9 cellular contexts compared by ENCODE assay signal in the genomic region with DNA sequence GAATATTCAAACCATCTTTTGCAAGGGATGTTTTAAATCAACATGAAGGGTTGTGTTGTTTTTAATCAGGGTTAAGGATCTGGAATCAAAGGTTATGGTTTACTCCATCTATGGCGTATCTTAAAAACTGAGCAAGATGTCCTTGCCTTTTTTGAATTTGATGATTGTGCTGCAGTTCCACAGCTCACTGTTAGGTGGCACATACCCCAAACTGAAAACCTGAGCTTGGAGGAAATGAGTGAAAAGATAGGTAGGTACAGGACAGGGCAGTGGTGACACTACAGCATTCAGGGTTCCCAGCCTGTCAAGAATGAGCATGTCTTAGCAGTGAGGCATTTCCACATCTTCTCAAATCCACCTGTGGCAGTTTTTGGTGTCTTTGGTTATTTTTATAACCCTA. TPM values are rescaled to one million over a fixed set of nuclear protein-coding genes. Genes with fewer than 3 reads are reported as not detected.
A peak's percentile ranks its signal among the peaks of the same experiment; 100 is the strongest.
DNase-seq lines count a peak whose midpoint lies in the region; ATAC-seq, FAIRE-seq and TF ChIP-seq lines count a peak whose summit lies in the region.
"Had no signal": no experiment of that assay in that cellular context is flagged by ENCODE, and none has a peak within 500 bp of the region (broad histone marks: within the 10 kb centered on the region; RNA-seq: fewer than 3 reads in every experiment).

No MANE protein-coding gene starts in this region.

- 59% methylated on average over 1 of the region's 1 CpG for WGBS in liver

- H3K9ac ChIP-seq in liver (ENCODE audit: low read depth in 1 of 2, low read length in 2 of 2), result no peak overlapping the region

- no peak overlapping the region for H3K4me3 ChIP-seq in ascending aorta
- H3K4me3 ChIP-seq in liver (ENCODE audit: low read depth in 1 of 3, low read length in 3 of 3), result no peak overlapping the region

- intact Hi-C loops in ascending aorta (cut with DNase I), result no loop called here
- intact Hi-C loops in posterior cingulate gyrus (cut with DNase I), result no loop called here

- ATAC-seq in GM21576 (IDR thresholded peaks at IDR 0.05; ENCODE audit: unreplicated experiment) (no peak), GM19397 (IDR thresholded peaks at IDR 0.05; ENCODE audit: unreplicated experiment) (no peak)

- H3K27me3 ChIP-seq in ascending aorta, result no peaks in the 10 kb centered on the region
- H3K27me3 ChIP-seq in liver (ENCODE audit: control insufficient read depth in 4 of 4, insufficient read depth in 4 of 4, low read length in 3 of 4), result no peaks in the 10 kb centered on the region

- peak; percentile 33 to 53 (median 44) for TF ChIP-seq CTCF in ascending aorta (IDR thresholded peaks at IDR 0.05)
- TF ChIP-seq CTCF in liver (IDR thresholded peaks at IDR 0.05; ENCODE audit: low read depth, low read length, missing input control), result peak; percentile 46

- H3K9me3 ChIP-seq in ascending aorta, result no peaks in the 10 kb centered on the region
- no peaks in the 10 kb centered on the region for H3K9me3 ChIP-seq in liver (ENCODE audit: control insufficient read depth in 4 of 4, low read length in 3 of 4)

- no peak overlapping the region for H3K27ac ChIP-seq in ascending aorta
- no peak overlapping the region for H3K27ac ChIP-seq in liver (ENCODE audit: low read depth in 1 of 2, low read length in 2 of 2)

- peak; percentile 23 for DNase-seq in Caki2 (ENCODE audit: low read depth)
- DNase-seq in GM12892 (ENCODE audit: insufficient read length), result no peak
- DNase-seq in MV-4-11 (lab: John Stamatoyannopoulos, UW), result peak; percentile 24
- DNase-seq in ascending aorta (ENCODE audit: low spot score in 2 of 2), result no peak
- no peak for DNase-seq in posterior cingulate gyrus

- in situ Hi-C loops in Caki2 (cut with HindIII; ENCODE audit: low pct_unique_long_range_greater_than_20kb, low sequenced_read_pairs), result no loop called here

- H3K4me1 ChIP-seq in ascending aorta (no peaks in the 10 kb centered on the region), liver (ENCODE audit: control insufficient read depth in 4 of 4, insufficient read depth in 4 of 4, low read length in 3 of 4) (peaks cover 0 to under 1% (median 0%) of the 10 kb centered on the region in 4 donors)

- H3K36me3 ChIP-seq in ascending aorta (no peaks in the 10 kb centered on the region), liver (ENCODE audit: control insufficient read depth in 4 of 4, insufficient read depth in 3 of 4, low read depth in 1 of 4, low read length in 3 of 4) (peaks cover 0 to 2% (median 0%) of the 10 kb centered on the region in 4 donors)

- FAIRE-seq in GM12892 (lab: Jason Lieb, UNC), result peak; percentile 79

- TF ChIP-seq POLR2A in GM12892 (IDR thresholded peaks at IDR 0.05; ENCODE audit: low read depth, low read length), result no peak

- TF ChIP-seq RAD21 in liver (IDR thresholded peaks at IDR 0.05), result peak; percentile 60 to 72

TF ChIP-seq in liver, 16 proteins besides CTCF, POLR2A, EP300 and RAD21:
- no peak for TF ChIP-seq TAF1 (conservative IDR thresholded peaks at IDR 0.05)
- no peak for TF ChIP-seq HNF4A (conservative IDR thresholded peaks at IDR 0.05)
- TF ChIP-seq GABPA (IDR thresholded peaks at IDR 0.05 in 1 of 2, conservative IDR thresholded peaks at IDR 0.05 in 1 of 2), result no peak
- no peak for TF ChIP-seq FOXA2 (IDR thresholded peaks at IDR 0.05)
- TF ChIP-seq, protein P1, sequence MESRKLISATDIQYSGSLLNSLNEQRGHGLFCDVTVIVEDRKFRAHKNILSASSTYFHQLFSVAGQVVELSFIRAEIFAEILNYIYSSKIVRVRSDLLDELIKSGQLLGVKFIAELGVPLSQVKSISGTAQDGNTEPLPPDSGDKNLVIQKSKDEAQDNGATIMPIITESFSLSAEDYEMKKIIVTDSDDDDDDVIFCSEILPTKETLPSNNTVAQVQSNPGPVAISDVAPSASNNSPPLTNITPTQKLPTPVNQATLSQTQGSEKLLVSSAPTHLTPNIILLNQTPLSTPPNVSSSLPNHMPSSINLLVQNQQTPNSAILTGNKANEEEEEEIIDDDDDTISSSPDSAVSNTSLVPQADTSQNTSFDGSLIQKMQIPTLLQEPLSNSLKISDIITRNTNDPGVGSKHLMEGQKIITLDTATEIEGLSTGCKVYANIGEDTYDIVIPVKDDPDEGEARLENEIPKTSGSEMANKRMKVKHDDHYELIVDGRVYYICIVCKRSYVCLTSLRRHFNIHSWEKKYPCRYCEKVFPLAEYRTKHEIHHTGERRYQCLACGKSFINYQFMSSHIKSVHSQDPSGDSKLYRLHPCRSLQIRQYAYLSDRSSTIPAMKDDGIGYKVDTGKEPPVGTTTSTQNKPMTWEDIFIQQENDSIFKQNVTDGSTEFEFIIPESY (IDR thresholded peaks at IDR 0.05), result no peak
- TF ChIP-seq NR2F2 (IDR thresholded peaks at IDR 0.05), result no peak
- TF ChIP-seq FOXA1 (IDR thresholded peaks at IDR 0.05), result no peak
- TF ChIP-seq, protein P2, sequence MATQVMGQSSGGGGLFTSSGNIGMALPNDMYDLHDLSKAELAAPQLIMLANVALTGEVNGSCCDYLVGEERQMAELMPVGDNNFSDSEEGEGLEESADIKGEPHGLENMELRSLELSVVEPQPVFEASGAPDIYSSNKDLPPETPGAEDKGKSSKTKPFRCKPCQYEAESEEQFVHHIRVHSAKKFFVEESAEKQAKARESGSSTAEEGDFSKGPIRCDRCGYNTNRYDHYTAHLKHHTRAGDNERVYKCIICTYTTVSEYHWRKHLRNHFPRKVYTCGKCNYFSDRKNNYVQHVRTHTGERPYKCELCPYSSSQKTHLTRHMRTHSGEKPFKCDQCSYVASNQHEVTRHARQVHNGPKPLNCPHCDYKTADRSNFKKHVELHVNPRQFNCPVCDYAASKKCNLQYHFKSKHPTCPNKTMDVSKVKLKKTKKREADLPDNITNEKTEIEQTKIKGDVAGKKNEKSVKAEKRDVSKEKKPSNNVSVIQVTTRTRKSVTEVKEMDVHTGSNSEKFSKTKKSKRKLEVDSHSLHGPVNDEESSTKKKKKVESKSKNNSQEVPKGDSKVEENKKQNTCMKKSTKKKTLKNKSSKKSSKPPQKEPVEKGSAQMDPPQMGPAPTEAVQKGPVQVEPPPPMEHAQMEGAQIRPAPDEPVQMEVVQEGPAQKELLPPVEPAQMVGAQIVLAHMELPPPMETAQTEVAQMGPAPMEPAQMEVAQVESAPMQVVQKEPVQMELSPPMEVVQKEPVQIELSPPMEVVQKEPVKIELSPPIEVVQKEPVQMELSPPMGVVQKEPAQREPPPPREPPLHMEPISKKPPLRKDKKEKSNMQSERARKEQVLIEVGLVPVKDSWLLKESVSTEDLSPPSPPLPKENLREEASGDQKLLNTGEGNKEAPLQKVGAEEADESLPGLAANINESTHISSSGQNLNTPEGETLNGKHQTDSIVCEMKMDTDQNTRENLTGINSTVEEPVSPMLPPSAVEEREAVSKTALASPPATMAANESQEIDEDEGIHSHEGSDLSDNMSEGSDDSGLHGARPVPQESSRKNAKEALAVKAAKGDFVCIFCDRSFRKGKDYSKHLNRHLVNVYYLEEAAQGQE (IDR thresholded peaks at IDR 0.05), result no peak
- TF ChIP-seq HNF4G (IDR thresholded peaks at IDR 0.05), result no peak
- no peak for TF ChIP-seq JUND (IDR thresholded peaks at IDR 0.05)
- TF ChIP-seq RXRA (IDR thresholded peaks at IDR 0.05), result no peak
- TF ChIP-seq EGR1 (IDR thresholded peaks at IDR 0.05; ENCODE audit: low read depth in 2 of 2), result no peak
TF ChIP-seq in liver: peak in this region for 0.

RNA-seq across cellular contexts. Expression of a gene that starts 13.1 kb away (rescaled TPM):
- total RNA-seq in Caki2 (2014; rRNA removed; shearing (Covaris generic); ENCODE audit: low replicate concordance), result 23.5 and 30.3 TPM in 2 replicates
- 21.4 TPM for polyA plus RNA-seq in GM12892 (2012; ENCODE audit: missing spikeins)
- total RNA-seq in ascending aorta, result 5.6 TPM
- 10 to 100 TPM in 1 of 2 donors, 1 to 10 TPM in 1; 7.5 to 11.8 TPM for total RNA-seq in liver
- 10 to 100 TPM; 10.6 to 17.2 TPM for polyA plus RNA-seq in liver

RNA-seq across cellular contexts. Expression of a gene that starts 22.0 kb away (rescaled TPM):
- total RNA-seq in Caki2 (2014; rRNA removed; shearing (Covaris generic); ENCODE audit: low replicate concordance), result not detected in 2 replicates
- polyA plus RNA-seq in GM12892 (2012; ENCODE audit: missing spikeins), result 0.34 TPM
- not detected for total RNA-seq in ascending aorta
- total RNA-seq in liver, result not detected
- not detected for polyA plus RNA-seq in liver
- total RNA-seq: skeletal muscle tissue had no signal

RNA-seq across cellular contexts. Expression of a gene that starts 22.6 kb away (rescaled TPM):
- 14.8 and 34.3 TPM in 2 replicates for total RNA-seq in Caki2 (2014; rRNA removed; shearing (Covaris generic); ENCODE audit: low replicate concordance)
- 52.7 TPM for polyA plus RNA-seq in GM12892 (2012; ENCODE audit: missing spikeins)
- 82.7 TPM for total RNA-seq in ascending aorta
- 10 to 100 TPM in 1 of 2 donors, 1 to 10 TPM in 1; 5.3 to 21.9 TPM for total RNA-seq in liver
- polyA plus RNA-seq in liver, result 10 to 100 TPM; 12.3 to 18.4 TPM

RNA-seq across cellular contexts. Expression of a gene that starts 59.6 kb away (rescaled TPM):
- not detected in 2 replicates for total RNA-seq in Caki2 (2014; rRNA removed; shearing (Covaris generic); ENCODE audit: low replicate concordance)
- polyA plus RNA-seq in GM12892 (2012; ENCODE audit: missing spikeins), result not detected
- not detected for total RNA-seq in ascending aorta
- not detected for total RNA-seq in liver
- polyA plus RNA-seq in liver, result not detected
- total RNA-seq: skeletal muscle tissue had no signal

Comparison
In these comparisons a context has a peak if more than half of its experiments do, and no peak if none do; other contexts are left out.
1. DNase-seq: peak in Caki2 (single experiment) and MV-4-11 (single experiment); none in GM12892 (single experiment), ascending aorta (0 of 2) and posterior cingulate gyrus (0 of 10).